8 cellular contexts compared by ENCODE assay signal in genomic region chr1:148679787-148680326, GRCh38.
DNase-seq lines count a peak whose midpoint lies in the region; ATAC-seq and TF ChIP-seq lines count a peak whose summit lies in the region.
"Not testable (repeated sequence)": the region's sequence is repeated elsewhere in the genome, so short reads cannot be mapped to it uniquely, and the experiment has no call there.

No MANE protein-coding gene starts in this region.

- not testable (repeated sequence) for H3K27me3 ChIP-seq in H9 (ENCODE audit: insufficient read depth, low read length); mammary epithelial cell (ENCODE audit: insufficient read depth, low read length); left ventricle myocardium inferior (ENCODE audit: low read depth)

- H3K4me1 ChIP-seq in H9 (ENCODE audit: insufficient read depth, low read length); mammary epithelial cell (ENCODE audit: insufficient read depth, low read length); left ventricle myocardium inferior: not testable (repeated sequence)

- not testable (repeated sequence) for H3K14ac ChIP-seq in H9 (ENCODE audit: insufficient read depth, low read length)

- H3K23me2 ChIP-seq in H9 (ENCODE audit: insufficient read length, low read depth, low read length, poor library complexity, severe bottlenecking): not testable (repeated sequence)

- not testable (repeated sequence) for H3K9me3 Mint-ChIP-seq in H9; activated CD8-positive, alpha-beta T cell treated with anti-CD3 and anti-CD28 coated beads, Interleukin-2, amount 10 ng/mL, durations not matched to agents 7 days and 5 days (ENCODE audit: insufficient read depth); nephron progenitor cell; stimulated activated naive CD8-positive, alpha-beta T cell treated with anti-CD3 and anti-CD28 coated beads, Interleukin-15, amount 100 ng/mL, for 72 hours

- not testable (repeated sequence) for H2AK5ac ChIP-seq in H9 (ENCODE audit: insufficient read length, low read length)

- BruUV-seq in mammary epithelial cell (replicated peaks; lab: Mats Ljungman, UMichigan): TSS peak; percentile 69

- not testable (repeated sequence) for H3K36me3 ChIP-seq in mammary epithelial cell (ENCODE audit: insufficient read depth, low read length); left ventricle myocardium inferior

- CTCF ChIA-PET in RWPE1 (lab: Yijun Ruan, JAX); activated CD8-positive, alpha-beta T cell treated with anti-CD3 and anti-CD28 coated beads, Interleukin-2, amount 10 ng/mL, durations not matched to agents 7 days and 5 days (lab: Charles Lee); mammary epithelial cell (lab: Charles Lee; ENCODE audit: low non-redundant PET): not testable (repeated sequence)

- H2AFZ ChIP-seq in H9 (ENCODE audit: low read length); mammary epithelial cell (ENCODE audit: low read depth, low read length): not testable (repeated sequence)

- H3K27ac ChIP-seq in C4-2B (peak overlapping the region; percentile 79), RWPE1 (peak overlapping the region; percentile 64)
- not testable (repeated sequence) for H3K27ac ChIP-seq in H9 (ENCODE audit: insufficient read length, low read depth, low read length); mammary epithelial cell (ENCODE audit: insufficient read depth, low read depth, low read length); left ventricle myocardium inferior (replicated peaks)

- H3K36me3 Mint-ChIP-seq in H9 (ENCODE audit: insufficient read depth in 1 of 3, low read depth in 3 of 3); activated CD8-positive, alpha-beta T cell treated with anti-CD3 and anti-CD28 coated beads, Interleukin-2, amount 10 ng/mL, durations not matched to agents 7 days and 5 days (ENCODE audit: low read depth); nephron progenitor cell (ENCODE audit: low read depth): not testable (repeated sequence)

- H3K4me3 Mint-ChIP-seq in H9 (peak overlapping the region; percentile 69 to 77; a peak in 4 of 5 replicates), nephron progenitor cell (peak overlapping the region; percentile 76)
- H3K4me3 Mint-ChIP-seq in activated CD8-positive, alpha-beta T cell treated with anti-CD3 and anti-CD28 coated beads, Interleukin-2, amount 10 ng/mL, durations not matched to agents 7 days and 5 days: not testable (repeated sequence)
- peak overlapping the region; percentile 80 to 81 for H3K4me3 Mint-ChIP-seq in stimulated activated naive CD8-positive, alpha-beta T cell treated with anti-CD3 and anti-CD28 coated beads, Interleukin-15, amount 100 ng/mL, for 72 hours

- not testable (repeated sequence) for H3K9me3 ChIP-seq in H9 (ENCODE audit: control insufficient read depth, low read depth, low read length); mammary epithelial cell (replicated peaks; ENCODE audit: insufficient read depth, low read length); left ventricle myocardium inferior (replicated peaks)

- not testable (repeated sequence) for H3K79me2 ChIP-seq in H9 (ENCODE audit: insufficient read depth, low read length); mammary epithelial cell (ENCODE audit: insufficient read depth, low read length)

- POLR2A ChIA-PET in RWPE1 (lab: Yijun Ruan, JAX; ENCODE audit: low non-redundant PET); activated CD8-positive, alpha-beta T cell treated with anti-CD3 and anti-CD28 coated beads, Interleukin-2, amount 10 ng/mL, durations not matched to agents 7 days and 5 days (lab: Charles Lee): not testable (repeated sequence)

- H3K9ac ChIP-seq in H9 (ENCODE audit: extremely low read depth, insufficient read length, low read length); mammary epithelial cell (ENCODE audit: insufficient read depth, low read length): not testable (repeated sequence)

- not testable (repeated sequence) for H4K5ac ChIP-seq in H9 (ENCODE audit: insufficient read length, low read depth, low read length)

- not testable (repeated sequence) for H2BK15ac ChIP-seq in H9 (ENCODE audit: low read depth, low read length)

- H4K20me1 ChIP-seq in H9 (ENCODE audit: control insufficient read depth, insufficient read depth, insufficient read length); mammary epithelial cell (ENCODE audit: insufficient read depth, low read length): not testable (repeated sequence)

- not testable (repeated sequence) for H2BK120ac ChIP-seq in H9 (ENCODE audit: low read depth, low read length, poor library complexity, severe bottlenecking)

- WGBS in H9 (ENCODE audit: extremely low coverage, insufficient read length, low lambda C conversion rate): no CpG with 5 or more reads among the region's 37 CpGs
- no CpG with 5 or more reads among the region's 37 CpGs for WGBS in mammary epithelial cell (ENCODE audit: low coverage, missing lambda C conversion rate)

- H3K4ac ChIP-seq in H9 (ENCODE audit: low read depth, low read length): not testable (repeated sequence)

- H3K4me1 Mint-ChIP-seq in H9; activated CD8-positive, alpha-beta T cell treated with anti-CD3 and anti-CD28 coated beads, Interleukin-2, amount 10 ng/mL, durations not matched to agents 7 days and 5 days (ENCODE audit: low read depth); nephron progenitor cell; stimulated activated naive CD8-positive, alpha-beta T cell treated with anti-CD3 and anti-CD28 coated beads, Interleukin-15, amount 100 ng/mL, for 72 hours: not testable (repeated sequence)

- dilution Hi-C loops in mammary epithelial cell (cut with HindIII; ENCODE audit: low sequenced_read_pairs): not testable (repeated sequence)

- not testable (repeated sequence) for H3K4me2 ChIP-seq in H9 (ENCODE audit: insufficient read depth, insufficient read length, low read length); mammary epithelial cell (ENCODE audit: insufficient read depth, low read depth, low read length)

- H3K23ac ChIP-seq in H9 (ENCODE audit: insufficient read length, low read depth, low read length): not testable (repeated sequence)

- not testable (repeated sequence) for H4K91ac ChIP-seq in H9 (ENCODE audit: insufficient read length, low read depth, low read length)

- H3K27ac Mint-ChIP-seq in H9; activated CD8-positive, alpha-beta T cell treated with anti-CD3 and anti-CD28 coated beads, Interleukin-2, amount 10 ng/mL, durations not matched to agents 7 days and 5 days; nephron progenitor cell: not testable (repeated sequence)
- H3K27ac Mint-ChIP-seq in stimulated activated naive CD8-positive, alpha-beta T cell treated with anti-CD3 and anti-CD28 coated beads, Interleukin-15, amount 100 ng/mL, for 72 hours: peak overlapping the region; percentile 34 to 57

- not testable (repeated sequence) for H3K18ac ChIP-seq in H9 (ENCODE audit: insufficient read length, low read depth, low read length)

- H3K4me3 ChIP-seq in mammary epithelial cell (replicated peaks in 1 of 3; ENCODE audit: insufficient read depth in 1 of 3, low read depth in 2 of 3, low read length in 3 of 3): peak overlapping the region in 2 of 3 experiments; percentile 50 to 59
- H3K4me3 ChIP-seq in left ventricle myocardium inferior: peak overlapping the region; percentile 74

- ATAC-seq in activated CD8-positive, alpha-beta T cell treated with anti-CD3 and anti-CD28 coated beads, Interleukin-2, amount 10 ng/mL, durations not matched to agents 7 days and 5 days: peak; percentile 84
- ATAC-seq in stimulated activated naive CD8-positive, alpha-beta T cell treated with anti-CD3 and anti-CD28 coated beads, Interleukin-15, amount 100 ng/mL, for 72 hours: peak; percentile 90

- not testable (repeated sequence) for H3K56ac ChIP-seq in H9 (ENCODE audit: insufficient read length, low read depth, low read length)

- not testable (repeated sequence) for H3K79me1 ChIP-seq in H9 (ENCODE audit: insufficient read depth, low read depth, low read length, poor library complexity, severe bottlenecking)

- DNase-seq in H9; RWPE1 (ENCODE audit: low spot score); activated CD8-positive, alpha-beta T cell treated with anti-CD3 and anti-CD28 coated beads, Interleukin-2, amount 10 ng/mL, durations not matched to agents 7 days and 5 days; mammary epithelial cell; left ventricle myocardium inferior; nephron progenitor cell; stimulated activated naive CD8-positive, alpha-beta T cell treated with anti-CD3 and anti-CD28 coated beads, Interleukin-15, amount 100 ng/mL, for 72 hours: not testable (repeated sequence)

- not testable (repeated sequence) for TF ChIP-seq CTCF in C4-2B (conservative IDR thresholded peaks at IDR 0.05); H9 (conservative IDR thresholded peaks at IDR 0.05); RWPE1 (conservative IDR thresholded peaks at IDR 0.05; ENCODE audit: low read depth); mammary epithelial cell (conservative IDR thresholded peaks at IDR 0.05 in 1 of 2, IDR thresholded peaks at IDR 0.05 in 1 of 2; ENCODE audit: extremely low read depth in 1 of 2, insufficient read depth in 1 of 2, low read depth in 1 of 2, low read length in 2 of 2); left ventricle myocardium inferior (IDR thresholded peaks at IDR 0.05; ENCODE audit: borderline replicate concordance); nephron progenitor cell (IDR thresholded peaks at IDR 0.05)

- H4K8ac ChIP-seq in H9 (replicated peaks; ENCODE audit: insufficient read length, low read depth, low read length): not testable (repeated sequence)

- in situ Hi-C loops in mammary epithelial cell (cut with MboI; ENCODE audit: low sequenced_read_pairs in 2 of 2): not testable (repeated sequence)

- not testable (repeated sequence) for H3T11ph ChIP-seq in H9 (ENCODE audit: low read length)

- not testable (repeated sequence) for H2BK12ac ChIP-seq in H9 (ENCODE audit: insufficient read length, low read depth, low read length)

- intact Hi-C loops in mammary epithelial cell (cut with micrococcal nuclease); left ventricle myocardium inferior (cut with micrococcal nuclease): not testable (repeated sequence)

- not testable (repeated sequence) for H2BK20ac ChIP-seq in H9 (ENCODE audit: low read depth, low read length, poor library complexity, severe bottlenecking)

- not testable (repeated sequence) for H2BK5ac ChIP-seq in H9 (ENCODE audit: insufficient read length, low read length)

- H3K27me3 Mint-ChIP-seq in H9 (ENCODE audit: low read depth); activated CD8-positive, alpha-beta T cell treated with anti-CD3 and anti-CD28 coated beads, Interleukin-2, amount 10 ng/mL, durations not matched to agents 7 days and 5 days (ENCODE audit: low read depth); nephron progenitor cell (ENCODE audit: low read depth, poor library complexity); stimulated activated naive CD8-positive, alpha-beta T cell treated with anti-CD3 and anti-CD28 coated beads, Interleukin-15, amount 100 ng/mL, for 72 hours: not testable (repeated sequence)
